In the genomic region with DNA sequence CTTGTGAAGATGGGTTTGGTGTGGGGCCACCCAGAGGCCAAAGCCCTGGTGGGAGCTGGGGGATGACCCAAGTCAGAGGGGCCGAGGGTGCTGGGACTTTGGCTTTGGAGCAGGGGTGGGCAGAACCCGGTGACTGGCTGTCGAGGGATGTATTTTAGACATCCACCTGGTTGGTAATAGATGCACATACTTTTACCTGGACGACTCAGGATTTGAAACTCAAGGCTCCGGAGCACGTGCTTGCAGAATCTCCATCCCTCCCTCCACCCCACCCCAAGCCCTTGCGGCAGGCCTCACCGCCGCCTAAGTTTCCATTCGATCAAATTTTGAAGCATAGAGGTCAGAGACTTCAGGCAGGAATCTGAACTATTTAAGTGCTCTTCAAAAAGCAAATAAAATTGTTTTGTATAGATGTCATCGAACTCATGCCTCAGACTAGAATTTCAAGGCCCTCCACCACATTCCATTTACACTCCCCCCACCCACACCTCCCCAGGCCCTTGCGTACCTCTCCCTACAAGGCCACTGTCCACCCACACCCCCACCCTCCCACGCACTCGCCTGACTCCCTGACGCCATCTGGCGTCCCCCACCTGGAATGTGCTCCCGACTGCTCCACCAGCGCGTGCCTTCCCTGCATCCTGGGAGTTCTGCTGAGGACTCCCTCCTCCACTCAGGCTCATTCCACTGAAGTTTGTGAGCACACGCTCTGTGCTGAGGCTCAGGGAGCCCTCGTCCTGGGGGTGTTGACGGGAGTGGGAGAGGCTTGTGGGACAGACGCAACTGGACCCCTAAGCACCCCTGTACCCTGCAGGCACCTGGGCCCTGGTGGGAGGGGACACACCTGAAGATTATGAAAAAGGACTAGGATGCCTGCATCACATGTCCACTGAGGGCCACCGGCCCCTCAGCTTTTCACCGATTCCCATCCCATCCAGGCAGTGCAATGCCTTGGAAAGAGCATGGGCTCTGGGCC, we compare ENCODE assay signal across 1 cellular context.
A peak's percentile ranks its signal among the peaks of the same experiment; 100 is the strongest.
TF ChIP-seq lines count a peak whose summit lies in the region.

No MANE protein-coding gene starts in this region.

TF ChIP-seq in HepG2, 621 proteins besides CTCF, POLR2A, EP300 and RAD21 (continued from another document and continues in another):
- TF ChIP-seq, protein P1, sequence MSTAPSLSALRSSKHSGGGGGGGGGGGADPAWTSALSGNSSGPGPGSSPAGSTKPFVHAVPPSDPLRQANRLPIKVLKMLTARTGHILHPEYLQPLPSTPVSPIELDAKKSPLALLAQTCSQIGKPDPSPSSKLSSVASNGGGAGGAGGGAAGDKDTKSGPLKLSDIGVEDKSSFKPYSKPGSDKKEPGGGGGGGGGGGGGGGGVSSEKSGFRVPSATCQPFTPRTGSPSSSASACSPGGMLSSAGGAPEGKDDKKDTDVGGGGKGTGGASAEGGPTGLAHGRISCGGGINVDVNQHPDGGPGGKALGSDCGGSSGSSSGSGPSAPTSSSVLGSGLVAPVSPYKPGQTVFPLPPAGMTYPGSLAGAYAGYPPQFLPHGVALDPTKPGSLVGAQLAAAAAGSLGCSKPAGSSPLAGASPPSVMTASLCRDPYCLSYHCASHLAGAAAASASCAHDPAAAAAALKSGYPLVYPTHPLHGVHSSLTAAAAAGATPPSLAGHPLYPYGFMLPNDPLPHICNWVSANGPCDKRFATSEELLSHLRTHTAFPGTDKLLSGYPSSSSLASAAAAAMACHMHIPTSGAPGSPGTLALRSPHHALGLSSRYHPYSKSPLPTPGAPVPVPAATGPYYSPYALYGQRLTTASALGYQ (CRISPR knock-in tag; IDR thresholded peaks at IDR 0.05) = 0 out of 2 replicates have a peak, but pooled peaks have one; percentile 59
- TF ChIP-seq, protein P2, sequence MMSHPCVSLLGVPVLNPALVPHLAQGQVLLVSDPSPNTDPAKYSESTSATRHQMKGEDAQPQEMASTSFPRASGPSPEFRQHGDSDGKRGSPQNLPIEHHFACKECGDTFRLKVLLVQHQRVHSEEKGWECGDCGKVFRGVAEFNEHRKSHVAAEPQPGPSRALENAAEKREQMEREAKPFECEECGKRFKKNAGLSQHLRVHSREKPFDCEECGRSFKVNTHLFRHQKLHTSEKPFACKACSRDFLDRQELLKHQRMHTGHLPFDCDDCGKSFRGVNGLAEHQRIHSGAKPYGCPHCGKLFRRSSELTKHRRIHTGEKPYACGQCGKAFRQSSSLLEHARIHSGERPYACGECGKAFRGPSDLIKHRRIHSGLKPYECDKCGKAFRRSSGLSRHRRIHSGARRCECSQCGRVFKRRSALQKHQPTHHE (CRISPR knock-in tag; IDR thresholded peaks at IDR 0.05; ENCODE audit: borderline replicate concordance) = no peak
- TF ChIP-seq PCBP2 (optimal IDR thresholded peaks at IDR 0.05; ENCODE audit: low read depth, low read length, poor library complexity, severe bottlenecking) = no peak
- no peak for TF ChIP-seq CHCHD3 (CRISPR knock-in tag; IDR thresholded peaks at IDR 0.05)
- no peak for TF ChIP-seq ZNF562 (CRISPR knock-in tag; IDR thresholded peaks at IDR 0.05; ENCODE audit: borderline replicate concordance)
- no peak for TF ChIP-seq ZSCAN20 (CRISPR knock-in tag; IDR thresholded peaks at IDR 0.05; ENCODE audit: borderline replicate concordance)
- TF ChIP-seq AGO1 (IDR thresholded peaks at IDR 0.05; ENCODE audit: low read depth, low read length, poor library complexity, severe bottlenecking) = no peak
- no peak for TF ChIP-seq ARNTL (CRISPR knock-in tag; IDR thresholded peaks at IDR 0.05)
- peak; percentile 69 for TF ChIP-seq NCOA2 (CRISPR knock-in tag; IDR thresholded peaks at IDR 0.05)
- TF ChIP-seq SETDB1 (CRISPR knock-in tag; IDR thresholded peaks at IDR 0.05; ENCODE audit: borderline replicate concordance) = no peak
- TF ChIP-seq DNMT3B (CRISPR knock-in tag; conservative IDR thresholded peaks at IDR 0.05) = no peak
- TF ChIP-seq, protein P3, sequence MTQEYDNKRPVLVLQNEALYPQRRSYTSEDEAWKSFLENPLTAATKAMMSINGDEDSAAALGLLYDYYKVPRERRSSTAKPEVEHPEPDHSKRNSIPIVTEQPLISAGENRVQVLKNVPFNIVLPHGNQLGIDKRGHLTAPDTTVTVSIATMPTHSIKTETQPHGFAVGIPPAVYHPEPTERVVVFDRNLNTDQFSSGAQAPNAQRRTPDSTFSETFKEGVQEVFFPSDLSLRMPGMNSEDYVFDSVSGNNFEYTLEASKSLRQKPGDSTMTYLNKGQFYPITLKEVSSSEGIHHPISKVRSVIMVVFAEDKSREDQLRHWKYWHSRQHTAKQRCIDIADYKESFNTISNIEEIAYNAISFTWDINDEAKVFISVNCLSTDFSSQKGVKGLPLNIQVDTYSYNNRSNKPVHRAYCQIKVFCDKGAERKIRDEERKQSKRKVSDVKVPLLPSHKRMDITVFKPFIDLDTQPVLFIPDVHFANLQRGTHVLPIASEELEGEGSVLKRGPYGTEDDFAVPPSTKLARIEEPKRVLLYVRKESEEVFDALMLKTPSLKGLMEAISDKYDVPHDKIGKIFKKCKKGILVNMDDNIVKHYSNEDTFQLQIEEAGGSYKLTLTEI (CRISPR knock-in tag; conservative IDR thresholded peaks at IDR 0.05) = no peak
- TF ChIP-seq, protein P4, sequence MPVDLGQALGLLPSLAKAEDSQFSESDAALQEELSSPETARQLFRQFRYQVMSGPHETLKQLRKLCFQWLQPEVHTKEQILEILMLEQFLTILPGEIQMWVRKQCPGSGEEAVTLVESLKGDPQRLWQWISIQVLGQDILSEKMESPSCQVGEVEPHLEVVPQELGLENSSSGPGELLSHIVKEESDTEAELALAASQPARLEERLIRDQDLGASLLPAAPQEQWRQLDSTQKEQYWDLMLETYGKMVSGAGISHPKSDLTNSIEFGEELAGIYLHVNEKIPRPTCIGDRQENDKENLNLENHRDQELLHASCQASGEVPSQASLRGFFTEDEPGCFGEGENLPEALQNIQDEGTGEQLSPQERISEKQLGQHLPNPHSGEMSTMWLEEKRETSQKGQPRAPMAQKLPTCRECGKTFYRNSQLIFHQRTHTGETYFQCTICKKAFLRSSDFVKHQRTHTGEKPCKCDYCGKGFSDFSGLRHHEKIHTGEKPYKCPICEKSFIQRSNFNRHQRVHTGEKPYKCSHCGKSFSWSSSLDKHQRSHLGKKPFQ (CRISPR knock-in tag; IDR thresholded peaks at IDR 0.05; ENCODE audit: insufficient replicate concordance) = peak; percentile 88
- no peak for TF ChIP-seq STAT5B (CRISPR knock-in tag; IDR thresholded peaks at IDR 0.05)
- TF ChIP-seq, protein P5, sequence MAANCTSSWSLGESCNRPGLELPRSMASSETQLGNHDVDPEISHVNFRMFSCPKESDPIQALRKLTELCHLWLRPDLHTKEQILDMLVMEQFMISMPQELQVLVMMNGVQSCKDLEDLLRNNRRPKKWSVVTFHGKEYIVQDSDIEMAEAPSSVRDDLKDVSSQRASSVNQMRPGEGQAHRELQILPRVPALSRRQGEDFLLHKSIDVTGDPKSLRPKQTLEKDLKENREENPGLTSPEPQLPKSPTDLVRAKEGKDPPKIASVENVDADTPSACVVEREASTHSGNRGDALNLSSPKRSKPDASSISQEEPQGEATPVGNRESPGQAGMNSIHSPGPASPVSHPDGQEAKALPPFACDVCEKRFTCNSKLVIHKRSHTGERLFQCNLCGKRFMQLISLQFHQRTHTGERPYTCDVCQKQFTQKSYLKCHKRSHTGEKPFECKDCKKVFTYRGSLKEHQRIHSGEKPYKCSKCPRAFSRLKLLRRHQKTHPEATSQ (CRISPR knock-in tag; IDR thresholded peaks at IDR 0.05; ENCODE audit: borderline replicate concordance) = no peak
- TF ChIP-seq, protein P6, sequence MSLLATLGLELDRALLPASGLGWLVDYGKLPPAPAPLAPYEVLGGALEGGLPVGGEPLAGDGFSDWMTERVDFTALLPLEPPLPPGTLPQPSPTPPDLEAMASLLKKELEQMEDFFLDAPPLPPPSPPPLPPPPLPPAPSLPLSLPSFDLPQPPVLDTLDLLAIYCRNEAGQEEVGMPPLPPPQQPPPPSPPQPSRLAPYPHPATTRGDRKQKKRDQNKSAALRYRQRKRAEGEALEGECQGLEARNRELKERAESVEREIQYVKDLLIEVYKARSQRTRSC (CRISPR knock-in tag; IDR thresholded peaks at IDR 0.05; ENCODE audit: low read depth) = no peak
- TF ChIP-seq MIXL1 (CRISPR knock-in tag; IDR thresholded peaks at IDR 0.05) = 0 out of 2 replicates have a peak, but pooled peaks have one; percentile 10
- no peak for TF ChIP-seq HDAC6 (IDR thresholded peaks at IDR 0.05; ENCODE audit: low read depth, low read length)
- TF ChIP-seq ZNF552 (CRISPR knock-in tag; IDR thresholded peaks at IDR 0.05; ENCODE audit: borderline replicate concordance) = peak; percentile 67; the same call in 1 of the 2 replicates
- TF ChIP-seq, protein P7, sequence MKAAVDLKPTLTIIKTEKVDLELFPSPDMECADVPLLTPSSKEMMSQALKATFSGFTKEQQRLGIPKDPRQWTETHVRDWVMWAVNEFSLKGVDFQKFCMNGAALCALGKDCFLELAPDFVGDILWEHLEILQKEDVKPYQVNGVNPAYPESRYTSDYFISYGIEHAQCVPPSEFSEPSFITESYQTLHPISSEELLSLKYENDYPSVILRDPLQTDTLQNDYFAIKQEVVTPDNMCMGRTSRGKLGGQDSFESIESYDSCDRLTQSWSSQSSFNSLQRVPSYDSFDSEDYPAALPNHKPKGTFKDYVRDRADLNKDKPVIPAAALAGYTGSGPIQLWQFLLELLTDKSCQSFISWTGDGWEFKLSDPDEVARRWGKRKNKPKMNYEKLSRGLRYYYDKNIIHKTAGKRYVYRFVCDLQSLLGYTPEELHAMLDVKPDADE (CRISPR knock-in tag; IDR thresholded peaks at IDR 0.05) = no peak
- TF ChIP-seq, protein P8, sequence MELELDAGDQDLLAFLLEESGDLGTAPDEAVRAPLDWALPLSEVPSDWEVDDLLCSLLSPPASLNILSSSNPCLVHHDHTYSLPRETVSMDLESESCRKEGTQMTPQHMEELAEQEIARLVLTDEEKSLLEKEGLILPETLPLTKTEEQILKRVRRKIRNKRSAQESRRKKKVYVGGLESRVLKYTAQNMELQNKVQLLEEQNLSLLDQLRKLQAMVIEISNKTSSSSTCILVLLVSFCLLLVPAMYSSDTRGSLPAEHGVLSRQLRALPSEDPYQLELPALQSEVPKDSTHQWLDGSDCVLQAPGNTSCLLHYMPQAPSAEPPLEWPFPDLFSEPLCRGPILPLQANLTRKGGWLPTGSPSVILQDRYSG (CRISPR knock-in tag; IDR thresholded peaks at IDR 0.05) = no peak
- TF ChIP-seq, protein P9, sequence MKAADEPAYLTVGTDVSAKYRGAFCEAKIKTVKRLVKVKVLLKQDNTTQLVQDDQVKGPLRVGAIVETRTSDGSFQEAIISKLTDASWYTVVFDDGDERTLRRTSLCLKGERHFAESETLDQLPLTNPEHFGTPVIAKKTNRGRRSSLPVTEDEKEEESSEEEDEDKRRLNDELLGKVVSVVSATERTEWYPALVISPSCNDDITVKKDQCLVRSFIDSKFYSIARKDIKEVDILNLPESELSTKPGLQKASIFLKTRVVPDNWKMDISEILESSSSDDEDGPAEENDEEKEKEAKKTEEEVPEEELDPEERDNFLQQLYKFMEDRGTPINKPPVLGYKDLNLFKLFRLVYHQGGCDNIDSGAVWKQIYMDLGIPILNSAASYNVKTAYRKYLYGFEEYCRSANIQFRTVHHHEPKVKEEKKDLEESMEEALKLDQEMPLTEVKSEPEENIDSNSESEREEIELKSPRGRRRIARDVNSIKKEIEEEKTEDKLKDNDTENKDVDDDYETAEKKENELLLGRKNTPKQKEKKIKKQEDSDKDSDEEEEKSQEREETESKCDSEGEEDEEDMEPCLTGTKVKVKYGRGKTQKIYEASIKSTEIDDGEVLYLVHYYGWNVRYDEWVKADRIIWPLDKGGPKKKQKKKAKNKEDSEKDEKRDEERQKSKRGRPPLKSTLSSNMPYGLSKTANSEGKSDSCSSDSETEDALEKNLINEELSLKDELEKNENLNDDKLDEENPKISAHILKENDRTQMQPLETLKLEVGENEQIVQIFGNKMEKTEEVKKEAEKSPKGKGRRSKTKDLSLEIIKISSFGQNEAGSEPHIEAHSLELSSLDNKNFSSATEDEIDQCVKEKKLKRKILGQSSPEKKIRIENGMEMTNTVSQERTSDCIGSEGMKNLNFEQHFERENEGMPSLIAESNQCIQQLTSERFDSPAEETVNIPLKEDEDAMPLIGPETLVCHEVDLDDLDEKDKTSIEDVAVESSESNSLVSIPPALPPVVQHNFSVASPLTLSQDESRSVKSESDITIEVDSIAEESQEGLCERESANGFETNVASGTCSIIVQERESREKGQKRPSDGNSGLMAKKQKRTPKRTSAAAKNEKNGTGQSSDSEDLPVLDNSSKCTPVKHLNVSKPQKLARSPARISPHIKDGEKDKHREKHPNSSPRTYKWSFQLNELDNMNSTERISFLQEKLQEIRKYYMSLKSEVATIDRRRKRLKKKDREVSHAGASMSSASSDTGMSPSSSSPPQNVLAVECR (CRISPR knock-in tag; IDR thresholded peaks at IDR 0.05; ENCODE audit: borderline replicate concordance) = no peak
- TF ChIP-seq, protein P10, sequence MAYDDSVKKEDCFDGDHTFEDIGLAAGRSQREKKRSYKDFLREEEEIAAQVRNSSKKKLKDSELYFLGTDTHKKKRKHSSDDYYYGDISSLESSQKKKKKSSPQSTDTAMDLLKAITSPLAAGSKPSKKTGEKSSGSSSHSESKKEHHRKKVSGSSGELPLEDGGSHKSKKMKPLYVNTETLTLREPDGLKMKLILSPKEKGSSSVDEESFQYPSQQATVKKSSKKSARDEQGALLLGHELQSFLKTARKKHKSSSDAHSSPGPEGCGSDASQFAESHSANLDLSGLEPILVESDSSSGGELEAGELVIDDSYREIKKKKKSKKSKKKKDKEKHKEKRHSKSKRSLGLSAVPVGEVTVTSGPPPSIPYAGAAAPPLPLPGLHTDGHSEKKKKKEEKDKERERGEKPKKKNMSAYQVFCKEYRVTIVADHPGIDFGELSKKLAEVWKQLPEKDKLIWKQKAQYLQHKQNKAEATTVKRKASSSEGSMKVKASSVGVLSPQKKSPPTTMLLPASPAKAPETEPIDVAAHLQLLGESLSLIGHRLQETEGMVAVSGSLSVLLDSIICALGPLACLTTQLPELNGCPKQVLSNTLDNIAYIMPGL (CRISPR knock-in tag; IDR thresholded peaks at IDR 0.05; ENCODE audit: borderline replicate concordance in 1 of 2, low read depth in 1 of 2) = peak in 1 of 2 experiments; percentile 71; a peak in 3 of 4 replicates
- no peak for TF ChIP-seq MIER2 (CRISPR knock-in tag; IDR thresholded peaks at IDR 0.05)
- TF ChIP-seq JUND (CRISPR knock-in tag; IDR thresholded peaks at IDR 0.05) = no peak; the same call in 1 of the 2 replicates
- TF ChIP-seq, protein P11, sequence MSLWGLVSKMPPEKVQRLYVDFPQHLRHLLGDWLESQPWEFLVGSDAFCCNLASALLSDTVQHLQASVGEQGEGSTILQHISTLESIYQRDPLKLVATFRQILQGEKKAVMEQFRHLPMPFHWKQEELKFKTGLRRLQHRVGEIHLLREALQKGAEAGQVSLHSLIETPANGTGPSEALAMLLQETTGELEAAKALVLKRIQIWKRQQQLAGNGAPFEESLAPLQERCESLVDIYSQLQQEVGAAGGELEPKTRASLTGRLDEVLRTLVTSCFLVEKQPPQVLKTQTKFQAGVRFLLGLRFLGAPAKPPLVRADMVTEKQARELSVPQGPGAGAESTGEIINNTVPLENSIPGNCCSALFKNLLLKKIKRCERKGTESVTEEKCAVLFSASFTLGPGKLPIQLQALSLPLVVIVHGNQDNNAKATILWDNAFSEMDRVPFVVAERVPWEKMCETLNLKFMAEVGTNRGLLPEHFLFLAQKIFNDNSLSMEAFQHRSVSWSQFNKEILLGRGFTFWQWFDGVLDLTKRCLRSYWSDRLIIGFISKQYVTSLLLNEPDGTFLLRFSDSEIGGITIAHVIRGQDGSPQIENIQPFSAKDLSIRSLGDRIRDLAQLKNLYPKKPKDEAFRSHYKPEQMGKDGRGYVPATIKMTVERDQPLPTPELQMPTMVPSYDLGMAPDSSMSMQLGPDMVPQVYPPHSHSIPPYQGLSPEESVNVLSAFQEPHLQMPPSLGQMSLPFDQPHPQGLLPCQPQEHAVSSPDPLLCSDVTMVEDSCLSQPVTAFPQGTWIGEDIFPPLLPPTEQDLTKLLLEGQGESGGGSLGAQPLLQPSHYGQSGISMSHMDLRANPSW (CRISPR knock-in tag; IDR thresholded peaks at IDR 0.05; ENCODE audit: borderline replicate concordance) = no peak
- TF ChIP-seq SP5 (CRISPR knock-in tag; IDR thresholded peaks at IDR 0.05; ENCODE audit: borderline replicate concordance, low read depth) = no peak
- TF ChIP-seq ASH2L (IDR thresholded peaks at IDR 0.05; ENCODE audit: insufficient read length, low read depth, low read length) = peak; percentile 36
